In genomic region chr4:134426821-134427220, GRCh38 we compare ENCODE assay signal across 24 cellular contexts.
"Had no signal": no experiment of that assay in that cellular context is flagged by ENCODE, and none has a peak within 500 bp of the region (broad histone marks: within the 10 kb centered on the region; RNA-seq: fewer than 3 reads in every experiment).

No MANE protein-coding gene starts in this region.

- H3K36me3 ChIP-seq: neural progenitor cell, ovary, right lobe of liver, sigmoid colon, stomach, thoracic aorta, thyroid gland, tibial nerve, upper lobe of left lung, vagina had no signal

- H3K4me3 ChIP-seq: neural progenitor cell, ovary, psoas muscle, right lobe of liver, sigmoid colon, stomach, thoracic aorta, thyroid gland, tibial nerve, upper lobe of left lung, vagina had no signal

- H3K79me2 ChIP-seq: parathyroid adenoma had no signal

- H3K9me3 ChIP-seq: ovary, psoas muscle, right lobe of liver, sigmoid colon, stomach, thoracic aorta, thyroid gland, tibial nerve, upper lobe of left lung, vagina had no signal

- ATAC-seq: psoas muscle; right cardiac atrium; right lobe of liver; stimulated activated effector memory CD8-positive, alpha-beta T cell treated with anti-CD3 and anti-CD28 coated beads, Interleukin-12 subunit alpha, Interleukin-12 subunit beta, amount 100 ng/mL, for 72 hours; stimulated activated naive B cell treated with anti-CD40 and anti-IgM and Interleukin-4, amounts not matched to agents 10 μg/mL and 1 μg/mL and 100 μg/mL, for 72 hours had no signal

- H3K27ac ChIP-seq: neural progenitor cell, ovary, parathyroid adenoma, psoas muscle, right lobe of liver, sigmoid colon, stomach, thoracic aorta, thyroid gland, tibial nerve, upper lobe of left lung, vagina had no signal

- H3K27me3 ChIP-seq: neural progenitor cell, ovary, right lobe of liver, sigmoid colon, stomach, thyroid gland, tibial nerve, upper lobe of left lung, vagina had no signal

- H3K4me2 ChIP-seq: neural progenitor cell had no signal

- H3K9ac ChIP-seq: neural progenitor cell, parathyroid adenoma had no signal

- DNase-seq: occipital lobe; ovary; posterior cingulate gyrus; psoas muscle; right cardiac atrium; right lobe of liver; sigmoid colon; small intestine; stimulated activated CD4-positive, alpha-beta T cell treated with anti-CD3 and anti-CD28 coated beads, Interleukin-15, amount 100 ng/mL, for 24 hours; stimulated activated CD4-positive, alpha-beta T cell treated with anti-CD3 and anti-CD28 coated beads, Interleukin-2, amount 100 ng/mL, for 24 hours; stimulated activated CD4-positive, alpha-beta T cell treated with anti-CD3 and anti-CD28 coated beads, Interleukin-2, amount 100 ng/mL, for 48 hours; stimulated activated CD4-positive, alpha-beta T cell treated with anti-CD3 and anti-CD28 coated beads, Interleukin-4, amount 100 ng/mL, for 24 hours; stimulated activated naive B cell treated with anti-CD40 and anti-IgM and Interleukin-4, amounts not matched to agents 10 μg/mL and 1 μg/mL and 100 μg/mL, for 72 hours; stimulated activated naive CD4-positive, alpha-beta T cell treated with Interleukin-2 at 50 U/mL for 16 hours; stomach; thyroid gland; trophoblast cell; upper lobe of left lung had no signal

- H3K4me1 ChIP-seq: neural progenitor cell, parathyroid adenoma, psoas muscle, right lobe of liver, stomach, thyroid gland, tibial nerve, upper lobe of left lung, vagina had no signal

- H2AFZ ChIP-seq: parathyroid adenoma had no signal
